Comparison of ENCODE assay signal across 10 cellular contexts in the genomic region with DNA sequence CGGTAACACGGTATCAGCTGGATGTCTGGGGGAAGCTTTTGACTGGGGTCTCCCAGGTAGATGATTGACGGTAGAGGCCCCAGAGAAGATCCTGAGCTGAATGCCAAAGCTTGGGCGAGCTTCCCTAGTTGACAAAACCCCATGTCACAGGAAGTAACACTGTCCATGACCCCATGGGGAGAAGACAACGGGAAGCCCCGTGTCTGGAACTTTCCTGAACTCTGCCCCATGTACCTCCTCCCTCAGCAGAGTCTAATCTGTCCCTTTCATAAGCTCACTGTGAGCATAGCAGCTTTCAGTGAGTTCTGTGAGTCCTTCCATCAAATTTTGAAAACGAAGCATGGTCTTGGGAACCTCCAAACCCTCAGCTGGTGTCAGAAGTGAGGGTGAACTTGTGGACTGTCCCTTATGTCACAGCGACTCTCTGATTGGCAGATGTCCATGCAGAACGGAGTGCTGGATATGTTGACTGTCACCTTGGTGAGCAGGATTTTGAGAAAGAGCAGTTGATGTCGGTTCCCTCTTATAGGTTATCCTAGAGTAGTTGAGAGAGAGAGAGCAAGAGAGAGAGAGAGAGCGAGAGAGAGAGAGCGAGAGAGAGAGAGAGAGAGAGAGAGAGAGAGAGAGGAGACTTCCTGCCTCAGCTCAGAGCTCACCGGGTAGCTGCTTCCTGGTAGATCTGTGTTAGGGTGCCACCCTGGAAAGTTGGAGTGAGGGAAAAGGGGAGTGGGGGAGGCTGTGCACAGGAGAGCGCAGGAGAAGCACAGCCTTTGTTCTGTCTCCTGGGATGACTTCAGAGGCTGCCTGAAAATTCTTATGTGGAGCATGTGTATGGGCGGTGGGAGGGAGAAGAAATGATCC. TPM values are rescaled to one million over a fixed set of nuclear protein-coding genes. Genes with fewer than 3 reads are reported as not detected.
A peak's percentile ranks its signal among the peaks of the same experiment; 100 is the strongest.
DNase-seq lines count a peak whose midpoint lies in the region; TF ChIP-seq lines count a peak whose summit lies in the region.
"Had no signal": no experiment of that assay in that cellular context is flagged by ENCODE, and none has a peak within 500 bp of the region (broad histone marks: within the 10 kb centered on the region; RNA-seq: fewer than 3 reads in every experiment).

No MANE protein-coding gene starts in this region.

- no peaks in the 10 kb centered on the region for H3K9me2 ChIP-seq in GM23248 (ENCODE audit: insufficient read depth)

- no peaks in the 10 kb centered on the region for H3K9me3 Mint-ChIP-seq in neural crest cell

- H3K4me1 Mint-ChIP-seq in neural crest cell = peaks cover 24% of the 10 kb centered on the region

- H3F3A ChIP-seq in GM23248 (ENCODE audit: insufficient read depth) = no peaks in the 10 kb centered on the region

- DNase-seq in NOMO-1 treated with DMSO at 0.1 percent for 48 hours (lab: John Stamatoyannopoulos, UW; ENCODE audit: unreplicated experiment) (peak; percentile 6), NOMO-1 treated with dmso at 0.1 percent for 144 hours (lab: John Stamatoyannopoulos, UW; ENCODE audit: unreplicated experiment) (no peak), choroid plexus epithelial cell (ENCODE audit: low read depth) (peak; percentile 20), neural crest cell (ENCODE audit: low read depth, low spot score) (no peak), GM23248 (no peak), brain microvascular endothelial cell (no peak), germinal center (ENCODE audit: low spot score) (no peak)
- peak; percentile 51 for DNase-seq in Jurkat, Clone E6-1 (ENCODE audit: low read depth, low spot score)
- DNase-seq: RPMI8226 had no signal

- WGBS in GM23248 (ENCODE audit: low coverage in 1 of 2, low lambda C conversion rate in 2 of 2, missing lambda C conversion rate in 2 of 2), 2 experiments = 52 to 53% methylated on average over 13 to 15 of the region's 15 CpGs

- no peak overlapping the region for H3K9ac ChIP-seq in GM23248

- H3K27me3 Mint-ChIP-seq in neural crest cell (ENCODE audit: low read depth) = no peaks in the 10 kb centered on the region

- peak overlapping the region; percentile 72 for H3K27ac Mint-ChIP-seq in neural crest cell (ENCODE audit: unreplicated experiment)

- no peak overlapping the region for H2AFZ ChIP-seq in GM23248

- H4K20me1 ChIP-seq in GM23248 (ENCODE audit: insufficient read depth) = no peaks in the 10 kb centered on the region

- H3K79me2 ChIP-seq in GM23248 (ENCODE audit: insufficient read depth) = no peaks in the 10 kb centered on the region

- no peaks in the 10 kb centered on the region for H3K36me3 Mint-ChIP-seq in neural crest cell (ENCODE audit: low read depth)

- no peak overlapping the region for H3K4me3 ChIP-seq in Jurkat, Clone E6-1 (ENCODE audit: low read length)
- H3K4me3 ChIP-seq in choroid plexus epithelial cell (ENCODE audit: low read depth, low read length) (no peak overlapping the region), GM23248 (no peak overlapping the region), brain microvascular endothelial cell (ENCODE audit: low read depth, low read length) (no peak overlapping the region)
- H3K4me3 ChIP-seq: tibial artery had no signal

- no peaks in the 10 kb centered on the region for H3K4me1 ChIP-seq in GM23248 (ENCODE audit: insufficient read depth)

- no peaks in the 10 kb centered on the region for H3K36me3 ChIP-seq in GM23248 (ENCODE audit: low read depth)
- H3K36me3 ChIP-seq in brain microvascular endothelial cell (replicated peaks) = no peaks in the 10 kb centered on the region
- H3K36me3 ChIP-seq: tibial artery had no signal

- H3K4me3 Mint-ChIP-seq in neural crest cell = no peak overlapping the region

- TF ChIP-seq CTCF in choroid plexus epithelial cell (conservative IDR thresholded peaks at IDR 0.05; ENCODE audit: low read depth, low read length) = no peak
- TF ChIP-seq CTCF in neural crest cell (conservative IDR thresholded peaks at IDR 0.05) = no peak
- TF ChIP-seq CTCF in brain microvascular endothelial cell (IDR thresholded peaks at IDR 0.05; ENCODE audit: low read depth, low read length, missing control alignments) = no peak

- no peak overlapping the region for H3K4me2 ChIP-seq in GM23248 (ENCODE audit: unreplicated experiment)

- H3K9me3 ChIP-seq in GM23248 (ENCODE audit: low read depth) = no peaks in the 10 kb centered on the region
- H3K9me3 ChIP-seq: tibial artery had no signal

- in situ Hi-C loops in GM23248 (cut with MboI) (no loop called here), brain microvascular endothelial cell (cut with HindIII; ENCODE audit: low pct_ligation_motif_present, low sequenced_read_pairs) (no loop called here)

- H3K27ac ChIP-seq in GM23248 (no peak overlapping the region), brain microvascular endothelial cell (no peak overlapping the region)
- H3K27ac ChIP-seq: tibial artery had no signal

- H3K27me3 ChIP-seq in GM23248 (replicated peaks; ENCODE audit: insufficient read depth) (peaks cover 59% of the 10 kb centered on the region), brain microvascular endothelial cell (replicated peaks) (peaks cover 21% of the 10 kb centered on the region)

RNA-seq across cellular contexts. Expression of a gene that starts 29.9 kb away (rescaled TPM):
- polyA plus RNA-seq in Jurkat, Clone E6-1 (2012; ENCODE audit: insufficient read depth, insufficient read length) = 4.8 TPM
- 3.0 and 4.8 TPM in 2 replicates for total RNA-seq in neural crest cell
- 0.11 and 1.4 TPM in 2 replicates for total RNA-seq in GM23248 (2014; rRNA removed; shearing (Covaris generic))
- polyA plus RNA-seq in GM23248 (2016; fragmentation: Nextera tagmentation; extraction: Ambion mirVana) = 0.60 and 0.65 TPM in 2 replicates

Comparison
In these comparisons a context has a peak if more than half of its experiments do, and no peak if none do; other contexts are left out.
1. DNase-seq: peak in NOMO-1 treated with DMSO at 0.1 percent for 48 hours (single experiment), Jurkat, Clone E6-1 (single experiment) and choroid plexus epithelial cell (single experiment); none in NOMO-1 treated with dmso at 0.1 percent for 144 hours (single experiment), neural crest cell (single experiment), GM23248 (single experiment), brain microvascular endothelial cell (single experiment) and germinal center (single experiment).